32 cellular contexts compared by ENCODE assay signal in genomic region chr6:33677689-33678088, GRCh38. TPM values are rescaled to one million over a fixed set of nuclear protein-coding genes. Genes with fewer than 3 reads are reported as not detected.
DNase-seq lines count a peak whose midpoint lies in the region; ATAC-seq and TF ChIP-seq lines count a peak whose summit lies in the region.
"Had no signal": no experiment of that assay in that cellular context is flagged by ENCODE, and none has a peak within 500 bp of the region (broad histone marks: within the 10 kb centered on the region; RNA-seq: fewer than 3 reads in every experiment).

No MANE protein-coding gene starts in this region.

- H3K79me1 ChIP-seq in neuronal stem cell (ENCODE audit: low read depth, low read length), result no peaks in the 10 kb centered on the region

- no peak for ATAC-seq in CD8-positive, alpha-beta T cell
- no peak for ATAC-seq in central memory CD8-positive, alpha-beta T cell (replicated peaks; ENCODE audit: extremely low read depth, poor library complexity, severe bottlenecking)
- ATAC-seq in GM19455 (IDR thresholded peaks at IDR 0.05; ENCODE audit: unreplicated experiment), result no peak
- no peak for ATAC-seq in GM21447 (IDR thresholded peaks at IDR 0.05; ENCODE audit: unreplicated experiment)
- no peak for ATAC-seq in Right ventricle myocardium superior (ENCODE audit: poor library complexity)
- ATAC-seq: naive thymus-derived CD4-positive, alpha-beta T cell; Panc1; sciatic nerve had no signal

- no peak overlapping the region for H2AK5ac ChIP-seq in neuronal stem cell (ENCODE audit: low read depth, low read length)

- no peaks in the 10 kb centered on the region for H3K27me3 ChIP-seq in CD8-positive, alpha-beta T cell (ENCODE audit: insufficient read depth, low read length)
- no peaks in the 10 kb centered on the region for H3K27me3 ChIP-seq in neuronal stem cell (ENCODE audit: control insufficient read depth in 3 of 3, insufficient read depth in 3 of 3, low read depth in 1 of 3, low read length in 3 of 3)
- H3K27me3 ChIP-seq: tibial nerve had no signal

- CTCF ChIA-PET in CD8-positive, alpha-beta T cell (lab: Charles Lee), result no interaction called here

- H3K27ac ChIP-seq in CD8-positive, alpha-beta T cell (ENCODE audit: low read depth, low read length), result no peak overlapping the region
- no peak overlapping the region for H3K27ac ChIP-seq in neuronal stem cell (replicated peaks; ENCODE audit: low read length)
- H3K27ac ChIP-seq: C4-2B, prostate gland, WERI-Rb-1 had no signal

- H3K4me1 Mint-ChIP-seq in CD8-positive, alpha-beta T cell (ENCODE audit: low read depth), result peaks cover 3% of the 10 kb centered on the region
- H3K4me1 Mint-ChIP-seq in IgD-negative memory B cell, result peaks cover 0 to 2% (median 0%) of the 10 kb centered on the region in 3 donors
- no peaks in the 10 kb centered on the region for H3K4me1 Mint-ChIP-seq in central memory CD8-positive, alpha-beta T cell

- no peak overlapping the region for H3K18ac ChIP-seq in neuronal stem cell (ENCODE audit: low read length)

- H2BK15ac ChIP-seq in neuronal stem cell (ENCODE audit: low read length), result no peak overlapping the region

- H2BK120ac ChIP-seq in neuronal stem cell (ENCODE audit: low read depth, low read length), result no peak overlapping the region

- H3K14ac ChIP-seq in neuronal stem cell (ENCODE audit: low read length), result peak overlapping the region; percentile 21

- POLR2A ChIA-PET in CD8-positive, alpha-beta T cell (lab: Charles Lee), result no interaction called here

- H4K91ac ChIP-seq in neuronal stem cell (ENCODE audit: low read depth, low read length, poor library complexity), result no peak overlapping the region

- H3K9ac ChIP-seq in neuronal stem cell (ENCODE audit: low read depth, low read length, poor library complexity), result no peak overlapping the region

- no peak overlapping the region for H4K8ac ChIP-seq in neuronal stem cell (ENCODE audit: low read depth, low read length)

- H3K23ac ChIP-seq in neuronal stem cell (ENCODE audit: low read depth, low read length, poor library complexity), result no peak overlapping the region

- no peaks in the 10 kb centered on the region for H3K27me3 Mint-ChIP-seq in CD8-positive, alpha-beta T cell (ENCODE audit: low read depth)
- no peaks in the 10 kb centered on the region for H3K27me3 Mint-ChIP-seq in IgD-negative memory B cell
- H3K27me3 Mint-ChIP-seq in central memory CD8-positive, alpha-beta T cell, result no peaks in the 10 kb centered on the region
- H3K27me3 Mint-ChIP-seq: activated naive CD8-positive, alpha-beta T cell treated with anti-CD3 and anti-CD28 coated beads, Interleukin-2, amount 10 ng/mL, durations not matched to agents 7 days and 5 days; dendritic cell treated with granulocyte-macrophage colony-stimulating factor and Interleukin-4, amounts not matched to agents 40 ng/mL and 50 ng/mL, for 4 days; naive thymus-derived CD4-positive, alpha-beta T cell had no signal

- no peak overlapping the region for H2BK12ac ChIP-seq in neuronal stem cell (ENCODE audit: low read length)

- H2BK5ac ChIP-seq in neuronal stem cell (ENCODE audit: low read length), result no peak overlapping the region

- H3K4me1 ChIP-seq in CD8-positive, alpha-beta T cell (ENCODE audit: insufficient read depth, low read length), result no peaks in the 10 kb centered on the region
- H3K4me1 ChIP-seq in neuronal stem cell (ENCODE audit: control insufficient read depth in 2 of 2, insufficient read depth in 1 of 2, low read depth in 1 of 2, low read length in 2 of 2), result peaks cover 12 to 14% of the 10 kb centered on the region in 2 donors
- H3K4me1 ChIP-seq: prostate gland had no signal

- no CpG with 5 or more reads among the region's 2 CpGs for WGBS in neuronal stem cell (ENCODE audit: extremely low coverage in 2 of 2, insufficient read length in 2 of 2, insufficient replicate concordance in 1 of 2), 2 donors

- H2AFZ ChIP-seq in neuronal stem cell (ENCODE audit: low read length), result no peak overlapping the region

- peaks cover 90% of the 10 kb centered on the region for H3K36me3 Mint-ChIP-seq in CD8-positive, alpha-beta T cell
- H3K36me3 Mint-ChIP-seq in IgD-negative memory B cell, result peaks cover 5% of the 10 kb centered on the region
- H3K36me3 Mint-ChIP-seq in central memory CD8-positive, alpha-beta T cell (ENCODE audit: insufficient read depth), result peaks cover 38% of the 10 kb centered on the region

- H3K4me3 Mint-ChIP-seq in CD8-positive, alpha-beta T cell, result no peak overlapping the region
- H3K4me3 Mint-ChIP-seq in IgD-negative memory B cell, result no peak overlapping the region
- H3K4me3 Mint-ChIP-seq in central memory CD8-positive, alpha-beta T cell, result no peak overlapping the region
- H3K4me3 Mint-ChIP-seq: activated naive CD8-positive, alpha-beta T cell treated with anti-CD3 and anti-CD28 coated beads, Interleukin-2, amount 10 ng/mL, durations not matched to agents 7 days and 5 days; dendritic cell treated with granulocyte-macrophage colony-stimulating factor and Interleukin-4, amounts not matched to agents 40 ng/mL and 50 ng/mL, for 4 days; naive thymus-derived CD4-positive, alpha-beta T cell had no signal

- H3K4me2 ChIP-seq in neuronal stem cell (ENCODE audit: insufficient read depth, low read length, poor library complexity, severe bottlenecking), result no peak overlapping the region

- H3K27ac Mint-ChIP-seq in CD8-positive, alpha-beta T cell, result peak overlapping the region; percentile 37
- H3K27ac Mint-ChIP-seq in IgD-negative memory B cell, result peak overlapping the region in 2 of 3 donors; percentile 18 to 19
- peak overlapping the region; percentile 4 for H3K27ac Mint-ChIP-seq in central memory CD8-positive, alpha-beta T cell (ENCODE audit: low read depth)
- H3K27ac Mint-ChIP-seq: activated naive CD8-positive, alpha-beta T cell treated with anti-CD3 and anti-CD28 coated beads, Interleukin-2, amount 10 ng/mL, durations not matched to agents 7 days and 5 days; dendritic cell treated with granulocyte-macrophage colony-stimulating factor and Interleukin-4, amounts not matched to agents 40 ng/mL and 50 ng/mL, for 4 days had no signal

- no peak for DNase-seq in CD8-positive, alpha-beta T cell
- DNase-seq in central memory CD8-positive, alpha-beta T cell (ENCODE audit: low spot score in 2 of 2), result no peak
- no peak for DNase-seq in neuronal stem cell (ENCODE audit: low spot score)
- no peak for DNase-seq in Right ventricle myocardium superior
- DNase-seq: activated CD4-positive, alpha-beta T cell treated with anti-CD3 and anti-CD28 coated beads for 4 hours; activated CD8-positive, alpha-beta memory T cell treated with anti-CD3 and anti-CD28 coated beads for 24 hours; activated gamma-delta T cell treated with Interleukin-2 at 50 U/mL for 16 hours; activated naive CD8-positive, alpha-beta T cell treated with anti-CD3 and anti-CD28 coated beads, Interleukin-2, amount 10 ng/mL, durations not matched to agents 7 days and 5 days; aorta; foreskin melanocyte; Kasumi-1; kidney; MV-4-11; naive thymus-derived CD4-positive, alpha-beta T cell; NCI-H1436; NCI-H2081 treated with DMSO at 0.1 percent for 48 hours; NCI-H226; NCI-H69; nucleus accumbens; stimulated activated CD4-positive, alpha-beta T cell treated with anti-CD3 and anti-CD28 coated beads, Interleukin-4, amount 100 ng/mL, for 1 hour; SW 1271; T1000; WERI-Rb-1 had no signal

- H3K9me3 ChIP-seq in CD8-positive, alpha-beta T cell (ENCODE audit: low read length), result no peaks in the 10 kb centered on the region
- no peaks in the 10 kb centered on the region for H3K9me3 ChIP-seq in neuronal stem cell (replicated peaks in 1 of 2; ENCODE audit: control insufficient read depth in 2 of 2, insufficient read depth in 1 of 2, low read depth in 1 of 2, low read length in 2 of 2)
- H3K9me3 ChIP-seq: prostate gland, tibial nerve had no signal

- H3K4me3 ChIP-seq in CD8-positive, alpha-beta T cell (ENCODE audit: low read depth, low read length), result no peak overlapping the region
- no peak overlapping the region for H3K4me3 ChIP-seq in neuronal stem cell (ENCODE audit: low read length in 2 of 2)
- H3K4me3 ChIP-seq: prostate gland, tibial nerve had no signal

- H3K4ac ChIP-seq in neuronal stem cell (ENCODE audit: low read length), result no peak overlapping the region

- no peaks in the 10 kb centered on the region for H3K9me3 Mint-ChIP-seq in CD8-positive, alpha-beta T cell
- H3K9me3 Mint-ChIP-seq in IgD-negative memory B cell, result no peaks in the 10 kb centered on the region
- no peaks in the 10 kb centered on the region for H3K9me3 Mint-ChIP-seq in central memory CD8-positive, alpha-beta T cell
- H3K9me3 Mint-ChIP-seq: activated naive CD8-positive, alpha-beta T cell treated with anti-CD3 and anti-CD28 coated beads, Interleukin-2, amount 10 ng/mL, durations not matched to agents 7 days and 5 days; dendritic cell treated with granulocyte-macrophage colony-stimulating factor and Interleukin-4, amounts not matched to agents 40 ng/mL and 50 ng/mL, for 4 days; naive thymus-derived CD4-positive, alpha-beta T cell had no signal

- peaks cover 63% of the 10 kb centered on the region for H3K36me3 ChIP-seq in CD8-positive, alpha-beta T cell (ENCODE audit: insufficient read depth, low read length)
- H3K36me3 ChIP-seq in neuronal stem cell (replicated peaks in 1 of 2; ENCODE audit: control insufficient read depth in 2 of 2, insufficient read depth in 2 of 2, low read length in 2 of 2), result no peaks in the 10 kb centered on the region

- TF ChIP-seq CTCF in CD8-positive, alpha-beta T cell (IDR thresholded peaks at IDR 0.05), result no peak

- intact Hi-C loops in CD8-positive, alpha-beta T cell (cut with DNase I, micrococcal nuclease), result no loop called here
- intact Hi-C loops in Right ventricle myocardium superior (cut with DNase I), result no loop called here

RNA-seq across cellular contexts. Expression of gene UQCC2, which starts 33.8 kb away (rescaled TPM):
- 1 to 10 TPM; 6.2 to 6.8 TPM for total RNA-seq in CD8-positive, alpha-beta T cell
- polyA plus RNA-seq in IgD-negative memory B cell, result 45.2 TPM
- polyA plus RNA-seq in neuronal stem cell (2013, experiment 1 of 2), result 222 TPM
- polyA plus RNA-seq in neuronal stem cell (2013, experiment 2 of 2), result 222 TPM
- total RNA-seq in Right ventricle myocardium superior, result 208 TPM

RNA-seq across cellular contexts. Expression of gene ITPR3, which starts 56.6 kb away (rescaled TPM):
- 10 to 100 TPM; 39.5 to 40.1 TPM for total RNA-seq in CD8-positive, alpha-beta T cell
- 6.7 TPM for polyA plus RNA-seq in IgD-negative memory B cell
- polyA plus RNA-seq in neuronal stem cell (2013, experiment 1 of 2), result 1.4 TPM
- 1.4 TPM for polyA plus RNA-seq in neuronal stem cell (2013, experiment 2 of 2)
- total RNA-seq in Right ventricle myocardium superior, result 6.0 TPM

Comparison
In these comparisons a context has a peak if more than half of its experiments do, and no peak if none do; other contexts are left out.
1. RNA of gene UQCC2, which starts 33.8 kb away (total RNA-seq): 208 TPM in Right ventricle myocardium superior (single experiment); 6.2 to 6.8 TPM in CD8-positive, alpha-beta T cell; every median in the first group is over 10 times any median in the second.
2. Peak in every context shown above with its lines, with median percentiles within 50 percentile points of each other: H3K27ac Mint-ChIP-seq.